15 cellular contexts compared by ENCODE assay signal in genomic region chrY:23198908-23199307, GRCh38. TPM values are rescaled to one million over a fixed set of nuclear protein-coding genes. Genes with fewer than 3 reads are reported as not detected.
"Had no signal": no experiment of that assay in that cellular context is flagged by ENCODE, and none has a peak within 500 bp of the region (broad histone marks: within the 10 kb centered on the region; RNA-seq: fewer than 3 reads in every experiment).

A gene with protein sequence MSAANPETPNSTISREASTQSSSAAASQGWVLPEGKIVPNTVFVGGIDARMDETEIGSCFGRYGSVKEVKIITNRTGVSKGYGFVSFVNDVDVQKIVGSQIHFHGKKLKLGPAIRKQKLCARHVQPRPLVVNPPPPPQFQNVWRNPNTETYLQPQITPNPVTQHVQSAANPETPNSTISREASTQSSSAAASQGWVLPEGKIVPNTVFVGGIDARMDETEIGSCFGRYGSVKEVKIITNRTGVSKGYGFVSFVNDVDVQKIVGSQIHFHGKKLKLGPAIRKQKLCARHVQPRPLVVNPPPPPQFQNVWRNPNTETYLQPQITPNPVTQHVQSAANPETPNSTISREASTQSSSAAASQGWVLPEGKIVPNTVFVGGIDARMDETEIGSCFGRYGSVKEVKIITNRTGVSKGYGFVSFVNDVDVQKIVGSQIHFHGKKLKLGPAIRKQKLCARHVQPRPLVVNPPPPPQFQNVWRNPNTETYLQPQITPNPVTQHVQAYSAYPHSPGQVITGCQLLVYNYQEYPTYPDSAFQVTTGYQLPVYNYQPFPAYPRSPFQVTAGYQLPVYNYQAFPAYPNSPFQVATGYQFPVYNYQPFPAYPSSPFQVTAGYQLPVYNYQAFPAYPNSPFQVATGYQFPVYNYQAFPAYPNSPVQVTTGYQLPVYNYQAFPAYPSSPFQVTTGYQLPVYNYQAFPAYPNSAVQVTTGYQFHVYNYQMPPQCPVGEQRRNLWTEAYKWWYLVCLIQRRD (minus strand): TSS chrY:23199008. CDS start chrY:23198800, 208 bp downstream.

RNA-seq across cellular contexts. Expression of the gene that starts here (rescaled TPM):
- total RNA-seq: activated B cell treated with CpG ODN at 0.5 μM for 24 hours; activated CD4-positive, alpha-beta memory T cell treated with anti-CD3 and anti-CD28 coated beads for 36 hours; activated CD4-positive, alpha-beta memory T cell treated with anti-CD3 and anti-CD28 coated beads, Interleukin-2, amount 10 ng/mL, durations not matched to agents 7 days and 5 days; activated CD4-positive, alpha-beta T cell treated with anti-CD3 and anti-CD28 coated beads for 36 hours; activated CD4-positive, alpha-beta T cell treated with anti-CD3 and anti-CD28 coated beads, Interleukin-2, amount 10 ng/mL, durations not matched to agents 24 days and 14 days; activated CD4-positive, alpha-beta T cell treated with anti-CD3 and anti-CD28 coated beads, Interleukin-2, amount 10 ng/mL, durations not matched to agents 7 days and 5 days; activated CD8-positive, alpha-beta memory T cell treated with anti-CD3 and anti-CD28 coated beads for 36 hours; activated CD8-positive, alpha-beta memory T cell treated with anti-CD3 and anti-CD28 coated beads, Interleukin-2, amount 10 ng/mL, durations not matched to agents 7 days and 5 days; activated CD8-positive, alpha-beta T cell treated with anti-CD3 and anti-CD28 coated beads for 36 hours; activated CD8-positive, alpha-beta T cell treated with anti-CD3 and anti-CD28 coated beads, Interleukin-2, amount 10 ng/mL, durations not matched to agents 7 days and 5 days; T-cell; T-helper 1 cell treated with Interleukin-12 subunit alpha and Interleukin-12 subunit beta and Interleukin-4 antibody, amounts not matched to agents 30 ng/mL and 1 ng/mL, for 36 hours; T-helper 17 cell; T-helper 2 cell treated with Interferon-gamma antibody and Interleukin-4, amounts not matched to agents 100 ng/mL and 5 ng/mL, for 36 hours; WTC11 had no signal
